8 cellular contexts compared by ENCODE assay signal in the genomic region with DNA sequence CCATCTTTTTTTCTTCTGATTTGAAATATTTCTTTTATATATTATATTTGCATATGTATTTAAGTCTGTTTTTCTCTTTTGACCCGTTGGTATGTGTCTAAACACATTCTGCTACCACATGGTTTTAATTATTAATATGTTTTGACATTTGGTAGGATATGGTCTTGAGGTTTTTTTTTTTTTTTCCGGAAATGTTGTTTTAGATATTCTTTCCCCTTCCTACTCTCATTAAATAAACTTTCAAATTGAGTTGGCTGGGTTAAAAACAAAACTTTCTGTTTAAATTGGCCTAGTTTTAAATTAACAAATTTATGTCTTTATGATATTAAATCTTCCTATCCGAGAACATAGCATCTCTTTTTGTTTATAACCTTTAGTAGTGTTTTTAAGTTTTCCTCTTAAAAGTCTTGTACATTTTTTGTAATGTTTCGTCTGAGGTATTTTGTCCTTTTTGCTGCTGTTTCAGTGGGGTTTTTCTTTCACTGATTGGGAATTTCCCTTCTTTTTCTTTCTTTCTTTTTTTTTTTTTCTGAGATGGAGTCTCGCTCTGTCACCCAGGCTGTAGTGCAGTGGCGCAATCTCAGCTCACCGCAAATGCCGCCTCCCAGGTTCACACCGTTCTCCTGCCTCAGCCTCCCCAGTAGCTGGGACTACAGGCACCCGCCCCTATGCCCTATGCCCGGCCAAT. TPM values are rescaled to one million over a fixed set of nuclear protein-coding genes. Genes with fewer than 3 reads are reported as not detected.
DNase-seq lines count a peak whose midpoint lies in the region; ATAC-seq and TF ChIP-seq lines count a peak whose summit lies in the region.

No MANE protein-coding gene starts in this region.

- no peaks in the 10 kb centered on the region for H3K9me3 Mint-ChIP-seq in activated CD4-positive, alpha-beta memory T cell treated with anti-CD3 and anti-CD28 coated beads for 36 hours

- peak overlapping the region; percentile 71 for H3K4me3 Mint-ChIP-seq in activated CD4-positive, alpha-beta memory T cell treated with anti-CD3 and anti-CD28 coated beads for 36 hours

- peak overlapping the region; percentile 81 for H3K27ac Mint-ChIP-seq in activated CD4-positive, alpha-beta memory T cell treated with anti-CD3 and anti-CD28 coated beads for 36 hours

- no peak overlapping the region for H3K4me3 ChIP-seq in coronary artery

- H3K36me3 Mint-ChIP-seq in activated CD4-positive, alpha-beta memory T cell treated with anti-CD3 and anti-CD28 coated beads for 36 hours, result peaks cover 7% of the 10 kb centered on the region

- H3K4me1 Mint-ChIP-seq in activated CD4-positive, alpha-beta memory T cell treated with anti-CD3 and anti-CD28 coated beads for 36 hours (ENCODE audit: low read depth), result peaks cover 65% of the 10 kb centered on the region

- intact Hi-C loops in activated CD4-positive, alpha-beta memory T cell treated with anti-CD3 and anti-CD28 coated beads for 36 hours (cut with micrococcal nuclease), result loop anchor here (1.0 to 2.0 kb wide), 4 partner anchors 13 to 158 kb away; a partner anchor contains a TSS
- intact Hi-C loops in Right ventricle myocardium inferior (cut with DNase I), result no loop called here

- DNase-seq in activated CD4-positive, alpha-beta memory T cell treated with anti-CD3 and anti-CD28 coated beads for 36 hours, result peak; percentile 81
- DNase-seq in stimulated activated CD4-positive, alpha-beta T cell treated with anti-CD3 and anti-CD28 coated beads, Interleukin-15, amount 100 ng/mL, for 24 hours, result peak; percentile 64
- no peak for DNase-seq in Kasumi-1 (lab: John Stamatoyannopoulos, UW)
- no peak for DNase-seq in coronary artery (ENCODE audit: low spot score)
- DNase-seq in NCI-H2171 treated with DMSO at 0.1 percent for 48 hours (lab: John Stamatoyannopoulos, UW), result no peak
- DNase-seq in Right ventricle myocardium inferior (ENCODE audit: missing footprints), result no peak

- CTCF ChIA-PET in activated CD4-positive, alpha-beta memory T cell treated with anti-CD3 and anti-CD28 coated beads for 36 hours (lab: Charles Lee), result no interaction called here

- POLR2A ChIA-PET in activated CD4-positive, alpha-beta memory T cell treated with anti-CD3 and anti-CD28 coated beads for 36 hours (lab: Charles Lee), result interaction anchor here (3.5 kb wide), 1 partner anchor 25 kb away, joined by 10 read pairs; a partner anchor contains a TSS

- no peak overlapping the region for H3K27ac ChIP-seq in coronary artery

- no peak for TF ChIP-seq CTCF in coronary artery (IDR thresholded peaks at IDR 0.05)

- ATAC-seq in GM19043 (IDR thresholded peaks at IDR 0.05; ENCODE audit: low read depth, unreplicated experiment), result peak; percentile 46
- ATAC-seq in HG02938 (IDR thresholded peaks at IDR 0.05; ENCODE audit: unreplicated experiment), result peak; percentile 60
- no peak for ATAC-seq in Right ventricle myocardium inferior

- H3K27me3 Mint-ChIP-seq in activated CD4-positive, alpha-beta memory T cell treated with anti-CD3 and anti-CD28 coated beads for 36 hours, result no peaks in the 10 kb centered on the region

RNA-seq across cellular contexts. Expression of a gene that starts 25.4 kb away (rescaled TPM):
- total RNA-seq in activated CD4-positive, alpha-beta memory T cell treated with anti-CD3 and anti-CD28 coated beads for 36 hours, result 10 to 100 TPM; 24.5 to 29.9 TPM
- total RNA-seq in Right ventricle myocardium inferior, result 19.4 TPM

RNA-seq across cellular contexts. Expression of a gene that starts 52.2 kb away (rescaled TPM):
- total RNA-seq in activated CD4-positive, alpha-beta memory T cell treated with anti-CD3 and anti-CD28 coated beads for 36 hours, result 1 to 10 TPM; 3.3 to 4.1 TPM
- total RNA-seq in Right ventricle myocardium inferior, result 157 TPM

Comparison
In these comparisons a context has a peak if more than half of its experiments do, and no peak if none do; other contexts are left out.
1. DNase-seq: peak in activated CD4-positive, alpha-beta memory T cell treated with anti-CD3 and anti-CD28 coated beads for 36 hours (single experiment) and stimulated activated CD4-positive, alpha-beta T cell treated with anti-CD3 and anti-CD28 coated beads, Interleukin-15, amount 100 ng/mL, for 24 hours (single experiment); none in Kasumi-1 (0 of 2), coronary artery (single experiment), NCI-H2171 treated with DMSO at 0.1 percent for 48 hours (single experiment) and Right ventricle myocardium inferior (single experiment).
2. RNA of a gene that starts 52.2 kb away (total RNA-seq): 157 TPM in Right ventricle myocardium inferior (single experiment); 3.3 to 4.1 TPM in activated CD4-positive, alpha-beta memory T cell treated with anti-CD3 and anti-CD28 coated beads for 36 hours; every median in the first group is over 10 times any median in the second.